26 cellular contexts compared by ENCODE assay signal in genomic region chr18:24785019-24785418, GRCh38.
"Had no signal": no experiment of that assay in that cellular context is flagged by ENCODE, and none has a peak within 500 bp of the region (broad histone marks: within the 10 kb centered on the region; RNA-seq: fewer than 3 reads in every experiment).

No MANE protein-coding gene starts in this region.

- H3K4me1 ChIP-seq: adrenal gland, body of pancreas, breast epithelium, SJCRH30 had no signal

- DNase-seq: activated B cell treated with CpG ODN at 0.5 μM for 24 hours; activated CD4-positive, alpha-beta memory T cell treated with anti-CD3 and anti-CD28 coated beads for 36 hours; activated CD4-positive, alpha-beta T cell treated with anti-CD3 and anti-CD28 coated beads for 4 hours; activated CD4-positive, alpha-beta T cell treated with anti-CD3 and anti-CD28 coated beads, Interleukin-2, amount 50 U/mL, for 1 hour; activated CD4-positive, CD25-positive, alpha-beta regulatory T cell treated with anti-CD3 and anti-CD28 coated beads, Interleukin-2, amount 50 U/mL, for 72 hours; activated CD8-positive, alpha-beta memory T cell treated with anti-CD3 and anti-CD28 coated beads, Interleukin-2, amount 50 U/mL, for 4 hours; activated gamma-delta T cell treated with Interleukin-2 at 50 U/mL for 16 hours; activated naive CD4-positive, alpha-beta T cell treated with anti-CD3 and anti-CD28 coated beads for 36 hours; activated T-cell treated with anti-CD3 and anti-CD28 coated beads for 4 hours; activated T-cell treated with anti-CD3 and anti-CD28 coated beads, Interleukin-2, amount 50 U/mL, for 4 hours; adrenal gland; body of pancreas; NCI-H1105; NCI-H1417 treated with DMSO at 0.1 percent for 48 hours; NCI-H187 treated with DMSO at 0.1 percent for 48 hours; NCI-H2081 treated with DMSO at 0.1 percent for 48 hours; NCI-H226; NCI-H524 treated with DMSO at 0.1 percent for 48 hours; SHP77; SJCRH30 had no signal

- ATAC-seq: activated naive CD4-positive, alpha-beta T cell treated with anti-CD3 and anti-CD28 coated beads, Interleukin-2, amount 50 U/mL, for 72 hours; activated T-cell treated with anti-CD3 and anti-CD28 coated beads, Interleukin-2, amount 50 U/mL, for 4 hours; body of pancreas; Panc1 had no signal

- H3K4me3 ChIP-seq: adrenal gland, body of pancreas, breast epithelium, SJCRH30, SK-N-MC had no signal

- FAIRE-seq: astrocyte had no signal

- H3K27ac ChIP-seq: adrenal gland, body of pancreas, breast epithelium, SJCRH30, SK-N-MC, VCaP had no signal

- H3K36me3 ChIP-seq: adrenal gland, breast epithelium, SJCRH30 had no signal

- H3K27me3 ChIP-seq: adrenal gland, body of pancreas, breast epithelium, SJCRH30 had no signal

- H3K9me3 ChIP-seq: adrenal gland, body of pancreas, breast epithelium, SJCRH30 had no signal
